In genomic region chr14:82999802-83000201, GRCh38 we compare ENCODE assay signal across 13 cellular contexts.
A peak's percentile ranks its signal among the peaks of the same experiment; 100 is the strongest.
DNase-seq lines count a peak whose midpoint lies in the region; ATAC-seq, FAIRE-seq and TF ChIP-seq lines count a peak whose summit lies in the region.
"Had no signal": no experiment of that assay in that cellular context is flagged by ENCODE, and none has a peak within 500 bp of the region (broad histone marks: within the 10 kb centered on the region; RNA-seq: fewer than 3 reads in every experiment).

No MANE protein-coding gene starts in this region.

- H3K9me3 ChIP-seq in keratinocyte (ENCODE audit: control insufficient read depth, low read depth, low read length), result no peaks in the 10 kb centered on the region

- H2AFZ ChIP-seq in keratinocyte (ENCODE audit: control insufficient read depth, low read length), result no peak overlapping the region

- H3K9me3 Mint-ChIP-seq in WTC11, result peaks cover 4% of the 10 kb centered on the region; the same call in 1 of the 2 replicates

- H3K4me2 ChIP-seq in keratinocyte (ENCODE audit: control insufficient read depth, extremely low read depth, insufficient read depth, low read depth, low read length), result no peak overlapping the region

- no peaks in the 10 kb centered on the region for H3K4me1 Mint-ChIP-seq in WTC11
- H3K4me1 Mint-ChIP-seq: activated CD4-positive, alpha-beta memory T cell treated with anti-CD3 and anti-CD28 coated beads, Interleukin-2, amount 10 ng/mL, durations not matched to agents 7 days and 5 days; activated naive CD8-positive, alpha-beta T cell treated with anti-CD3 and anti-CD28 coated beads for 36 hours had no signal

- no peak overlapping the region for H3K4me3 ChIP-seq in keratinocyte (ENCODE audit: control insufficient read depth in 2 of 3, extremely low read depth in 1 of 3, insufficient read depth in 2 of 3, low read depth in 1 of 3, low read length in 3 of 3)

- H3K27me3 Mint-ChIP-seq in WTC11 (ENCODE audit: low read depth), result no peaks in the 10 kb centered on the region
- H3K27me3 Mint-ChIP-seq: activated CD4-positive, alpha-beta memory T cell treated with anti-CD3 and anti-CD28 coated beads, Interleukin-2, amount 10 ng/mL, durations not matched to agents 7 days and 5 days; activated naive CD8-positive, alpha-beta T cell treated with anti-CD3 and anti-CD28 coated beads for 36 hours had no signal

- no peaks in the 10 kb centered on the region for H4K20me1 ChIP-seq in keratinocyte (ENCODE audit: control insufficient read depth, extremely low read depth, insufficient read depth, low read length)

- no peaks in the 10 kb centered on the region for H3K79me2 ChIP-seq in keratinocyte (ENCODE audit: control insufficient read depth, insufficient read depth, low read length)

- no peaks in the 10 kb centered on the region for H3K27me3 ChIP-seq in keratinocyte (ENCODE audit: control insufficient read depth, extremely low read depth, insufficient read depth, low read length)

- no peaks in the 10 kb centered on the region for H3K36me3 ChIP-seq in keratinocyte (ENCODE audit: control insufficient read depth in 2 of 2, extremely low read depth in 1 of 2, insufficient read depth in 2 of 2, low read length in 2 of 2)

- no peak overlapping the region for H3K4me3 Mint-ChIP-seq in WTC11
- H3K4me3 Mint-ChIP-seq: activated CD4-positive, alpha-beta memory T cell treated with anti-CD3 and anti-CD28 coated beads, Interleukin-2, amount 10 ng/mL, durations not matched to agents 7 days and 5 days; activated naive CD8-positive, alpha-beta T cell treated with anti-CD3 and anti-CD28 coated beads for 36 hours had no signal

- no peak overlapping the region for H3K9ac ChIP-seq in keratinocyte (ENCODE audit: control insufficient read depth, extremely low read depth, insufficient read depth, low read length)

- H3K36me3 Mint-ChIP-seq in WTC11, result no peaks in the 10 kb centered on the region
- H3K36me3 Mint-ChIP-seq: activated naive CD8-positive, alpha-beta T cell treated with anti-CD3 and anti-CD28 coated beads for 36 hours had no signal

- dilution Hi-C loops in keratinocyte (cut with MboI; ENCODE audit: extremely low pct_ligation_motif_present, low sequenced_read_pairs), result no loop called here

- CTCF ChIA-PET in WTC11 (lab: Charles Lee), result no interaction called here

- no peak overlapping the region for H3K27ac Mint-ChIP-seq in WTC11
- H3K27ac Mint-ChIP-seq: activated CD4-positive, alpha-beta memory T cell treated with anti-CD3 and anti-CD28 coated beads, Interleukin-2, amount 10 ng/mL, durations not matched to agents 7 days and 5 days; activated naive CD8-positive, alpha-beta T cell treated with anti-CD3 and anti-CD28 coated beads for 36 hours had no signal

- TF ChIP-seq CTCF in WTC11 (IDR thresholded peaks at IDR 0.05) (peak; percentile 31; the same call in 1 of the 2 replicates), keratinocyte (optimal IDR thresholded peaks at IDR 0.05 in 1 of 3, IDR thresholded peaks at IDR 0.05 in 1 of 3, conservative IDR thresholded peaks at IDR 0.05 in 1 of 3; ENCODE audit: extremely low read depth in 1 of 3, insufficient read depth in 2 of 3, low read length in 3 of 3) (peak in 2 of 3 experiments; percentile 8 to 25), GM10266 (IDR thresholded peaks at IDR 0.05; ENCODE audit: control insufficient read depth, insufficient read depth, low read depth, missing control alignments) (no peak)

- no peak overlapping the region for H3K27ac ChIP-seq in keratinocyte (ENCODE audit: control insufficient read depth, insufficient read depth, low read length)

- ATAC-seq in WTC11 (peak; percentile 63), HG03135 (IDR thresholded peaks at IDR 0.05; ENCODE audit: unreplicated experiment) (no peak), GM21447 (IDR thresholded peaks at IDR 0.05; ENCODE audit: unreplicated experiment) (no peak)

- no peaks in the 10 kb centered on the region for H3K4me1 ChIP-seq in keratinocyte (ENCODE audit: control insufficient read depth, extremely low read depth, insufficient read depth, low read length)

- POLR2A ChIA-PET in WTC11 (lab: Charles Lee), result no interaction called here

- no peaks in the 10 kb centered on the region for H3K9me1 ChIP-seq in keratinocyte (ENCODE audit: control insufficient read depth, extremely low read depth, insufficient read depth, low read length)

- FAIRE-seq in keratinocyte (lab: Jason Lieb, UNC) (no peak), RCC 7860 (lab: Jason Lieb, UNC) (no peak)

- DNase-seq in COR-L47 (lab: John Stamatoyannopoulos, UW), result peak; percentile 2
- peak; percentile 13 for DNase-seq in HT-29 (ENCODE audit: low spot score)
- DNase-seq in WTC11 (ENCODE audit: low spot score), result peak; percentile 19
- no peak for DNase-seq in keratinocyte (ENCODE audit: low read depth, low spot score)
- DNase-seq in GM10266 (ENCODE audit: extremely low spot score), result no peak
- no peak for DNase-seq in RCC 7860 (ENCODE audit: low spot score)
- DNase-seq: activated CD4-positive, alpha-beta memory T cell treated with anti-CD3 and anti-CD28 coated beads, Interleukin-2, amount 10 ng/mL, durations not matched to agents 7 days and 5 days; activated naive CD8-positive, alpha-beta T cell treated with anti-CD3 and anti-CD28 coated beads for 36 hours; effector CD8-positive, alpha-beta T cell; NCI-H510A treated with DMSO at 0.1 percent for 48 hours; T-helper 1 cell had no signal

TF ChIP-seq in WTC11, 78 proteins besides CTCF, POLR2A, EP300 and RAD21:
- TF ChIP-seq MXD4 (CRISPR knock-in tag; IDR thresholded peaks at IDR 0.05; ENCODE audit: borderline replicate concordance) (no peak), PRDM15 (CRISPR knock-in tag; IDR thresholded peaks at IDR 0.05) (no peak), JUN (CRISPR knock-in tag; IDR thresholded peaks at IDR 0.05) (no peak), GABPB1 (CRISPR knock-in tag; IDR thresholded peaks at IDR 0.05) (no peak), NFE2L1 (CRISPR knock-in tag; IDR thresholded peaks at IDR 0.05) (no peak), ZNF281 (CRISPR knock-in tag; IDR thresholded peaks at IDR 0.05) (no peak), ZNF219 (CRISPR knock-in tag; IDR thresholded peaks at IDR 0.05; ENCODE audit: borderline replicate concordance) (no peak), MLX (CRISPR knock-in tag; IDR thresholded peaks at IDR 0.05) (no peak), TEAD1 (CRISPR knock-in tag; IDR thresholded peaks at IDR 0.05) (no peak), SMAD3 (CRISPR knock-in tag; IDR thresholded peaks at IDR 0.05; ENCODE audit: borderline replicate concordance) (no peak), NR2C2 (CRISPR knock-in tag; IDR thresholded peaks at IDR 0.05) (no peak)

Comparison
In these comparisons a context has a peak if more than half of its experiments do, and no peak if none do; other contexts are left out.
1. DNase-seq: peak in COR-L47 (single experiment), HT-29 (single experiment) and WTC11 (single experiment); none in keratinocyte (single experiment), GM10266 (single experiment) and RCC 7860 (single experiment).